Comparison of ENCODE assay signal across 9 cellular contexts in genomic region chr5:141135030-141135717, GRCh38. TPM values are rescaled to one million over a fixed set of nuclear protein-coding genes. Genes with fewer than 3 reads are reported as not detected.
DNase-seq lines count a peak whose midpoint lies in the region; ATAC-seq and TF ChIP-seq lines count a peak whose summit lies in the region.
"Had no signal": no experiment of that assay in that cellular context is flagged by ENCODE, and none has a peak within 500 bp of the region (broad histone marks: within the 10 kb centered on the region; RNA-seq: fewer than 3 reads in every experiment).

TSS of gene PCDHB5 (plus strand) at chr5:141135206. CDS start at chr5:141135435, 229 bp downstream.

- no peak for DNase-seq in natural killer cell treated with Interleukin-12 subunit alpha and Interleukin-12 subunit beta and Interleukin-15 and Interleukin-18, amount 100 ng/mL, for 72 hours (ENCODE audit: low spot score)
- no peak for DNase-seq in natural killer cell
- DNase-seq in SHP77 (lab: John Stamatoyannopoulos, UW), result peak; percentile 49 to 79
- DNase-seq in fibroblast of villous mesenchyme (ENCODE audit: low read depth), result peak; percentile 4
- DNase-seq in retinal pigment epithelial cell (ENCODE audit: low read depth), result no peak
- DNase-seq in GOT3 (lab: John Stamatoyannopoulos, UW), result no peak
- no peak for DNase-seq in KG1 (lab: John Stamatoyannopoulos, UW)

- no peak for TF ChIP-seq CTCF in natural killer cell (IDR thresholded peaks at IDR 0.05)
- TF ChIP-seq CTCF in fibroblast of villous mesenchyme (IDR thresholded peaks at IDR 0.05; ENCODE audit: insufficient read depth, low read depth, low read length), result peak; percentile 36
- TF ChIP-seq CTCF in retinal pigment epithelial cell (conservative IDR thresholded peaks at IDR 0.05; ENCODE audit: low read depth, low read length), result peak; percentile 28

- ATAC-seq in natural killer cell treated with Interleukin-12 subunit alpha and Interleukin-12 subunit beta and Interleukin-15 and Interleukin-18, amount 100 ng/mL, for 72 hours, result no peak
- no peak for ATAC-seq in natural killer cell
- ATAC-seq in GM21737 (IDR thresholded peaks at IDR 0.05; ENCODE audit: unreplicated experiment), result no peak

- H3K4me3 Mint-ChIP-seq in natural killer cell treated with Interleukin-12 subunit alpha and Interleukin-12 subunit beta and Interleukin-15 and Interleukin-18, amount 100 ng/mL, for 72 hours, result peak within 1 kb of the TSS; percentile 34
- H3K4me3 Mint-ChIP-seq in natural killer cell, result no peak within 1 kb of the TSS
- H3K4me3 Mint-ChIP-seq: dendritic cell treated with granulocyte-macrophage colony-stimulating factor and Interleukin-4, amounts not matched to agents 40 ng/mL and 50 ng/mL, for 4 days had no signal

- H3K4me3 ChIP-seq in fibroblast of villous mesenchyme (ENCODE audit: low read depth, low read length) (peak within 1 kb of the TSS; percentile 38), retinal pigment epithelial cell (ENCODE audit: low read length) (peak within 1 kb of the TSS; percentile 2)

- H3K27ac Mint-ChIP-seq in natural killer cell treated with Interleukin-12 subunit alpha and Interleukin-12 subunit beta and Interleukin-15 and Interleukin-18, amount 100 ng/mL, for 72 hours, result no peak within 1 kb of the TSS
- H3K27ac Mint-ChIP-seq in natural killer cell, result no peak within 1 kb of the TSS
- H3K27ac Mint-ChIP-seq: dendritic cell treated with granulocyte-macrophage colony-stimulating factor and Interleukin-4, amounts not matched to agents 40 ng/mL and 50 ng/mL, for 4 days had no signal

- H3K27me3 Mint-ChIP-seq in natural killer cell treated with Interleukin-12 subunit alpha and Interleukin-12 subunit beta and Interleukin-15 and Interleukin-18, amount 100 ng/mL, for 72 hours, result peaks cover 0 to 14% of the 10 kb centered on the region in 2 donors
- peaks cover 0 to 3% of the 10 kb centered on the region in 2 donors for H3K27me3 Mint-ChIP-seq in natural killer cell (ENCODE audit: low read depth in 2 of 2)

- intact Hi-C loops in natural killer cell (cut with micrococcal nuclease), result no loop called here

- H3K36me3 Mint-ChIP-seq in natural killer cell treated with Interleukin-12 subunit alpha and Interleukin-12 subunit beta and Interleukin-15 and Interleukin-18, amount 100 ng/mL, for 72 hours, result peaks cover 13% of the 10 kb centered on the region
- H3K36me3 Mint-ChIP-seq in natural killer cell, result peaks cover 20% of the 10 kb centered on the region

- H3K9me3 Mint-ChIP-seq in natural killer cell treated with Interleukin-12 subunit alpha and Interleukin-12 subunit beta and Interleukin-15 and Interleukin-18, amount 100 ng/mL, for 72 hours, result peaks cover 15% of the 10 kb centered on the region
- peaks cover 10 to 12% of the 10 kb centered on the region in 2 donors for H3K9me3 Mint-ChIP-seq in natural killer cell

- peaks cover 0 to 3% of the 10 kb centered on the region in 2 donors for H3K4me1 Mint-ChIP-seq in natural killer cell treated with Interleukin-12 subunit alpha and Interleukin-12 subunit beta and Interleukin-15 and Interleukin-18, amount 100 ng/mL, for 72 hours (ENCODE audit: low read depth in 2 of 2)
- H3K4me1 Mint-ChIP-seq in natural killer cell, result peaks cover 0 to 7% of the 10 kb centered on the region in 2 donors

RNA-seq across cellular contexts. Expression of gene PCDHB5, which starts in this region (rescaled TPM):
- not detected for total RNA-seq in natural killer cell treated with Interleukin-12 subunit alpha and Interleukin-12 subunit beta and Interleukin-15 and Interleukin-18, amount 100 ng/mL, for 72 hours
- not detected for total RNA-seq in natural killer cell
- under 0.01 and 0.32 TPM in 2 replicates for total RNA-seq in fibroblast of villous mesenchyme

Comparison
In these comparisons a context has a peak if more than half of its experiments do, and no peak if none do; other contexts are left out.
1. Peak in DNase-seq and H3K4me3 ChIP-seq in fibroblast of villous mesenchyme; RNA of the gene not detected or under 1 TPM.
2. DNase-seq: peak in SHP77 (2 of 2); none in natural killer cell treated with Interleukin-12 subunit alpha and Interleukin-12 subunit beta and Interleukin-15 and Interleukin-18, amount 100 ng/mL, for 72 hours (single experiment), natural killer cell (single experiment), retinal pigment epithelial cell (single experiment), GOT3 (single experiment) and KG1 (single experiment).